ENCODE assay signal across 19 cellular contexts in the genomic region with DNA sequence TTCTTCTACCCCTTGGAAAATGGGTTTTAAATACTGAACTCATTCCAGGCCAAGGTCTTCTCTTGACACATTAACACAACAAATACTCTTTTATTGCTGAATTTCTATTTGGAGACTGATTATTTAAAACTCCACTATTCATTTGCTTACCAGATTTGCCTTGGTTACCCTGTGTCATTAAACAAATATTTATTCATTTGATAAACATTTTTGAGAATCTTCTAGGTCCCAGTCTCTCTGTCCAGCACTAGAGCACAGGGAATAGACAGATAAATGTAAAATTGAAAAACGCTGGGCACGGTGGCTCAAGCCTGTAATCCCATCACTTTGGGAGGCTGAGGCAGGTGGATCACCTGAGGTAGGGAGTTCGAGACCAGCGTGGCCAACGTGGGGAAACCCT. TPM values are rescaled to one million over a fixed set of nuclear protein-coding genes. Genes with fewer than 3 reads are reported as not detected.
"Had no signal": no experiment of that assay in that cellular context is flagged by ENCODE, and none has a peak within 500 bp of the region (broad histone marks: within the 10 kb centered on the region; RNA-seq: fewer than 3 reads in every experiment).

No MANE protein-coding gene starts in this region.

- H3K27me3 ChIP-seq: MG63 had no signal

- ATAC-seq: Panc1, SK-N-SH treated with all-trans-retinoic acid at 6 μM for 48 hours had no signal

- H3K9me3 ChIP-seq: MG63 had no signal

- H3K4me3 ChIP-seq: MG63 had no signal

- H3K36me3 ChIP-seq: MG63 had no signal

- H3K27ac ChIP-seq: HL-60, RWPE1 had no signal

- DNase-seq: KBM-7, MG63, NCI-H1092, NCI-H1105 treated with DMSO at 0.1 percent for 48 hours, NCI-H1417 treated with DMSO at 0.1 percent for 48 hours, NCI-H146, NCI-H1694 treated with DMSO at 0.1 percent for 48 hours, NCI-H1930, NCI-H2081, NCI-H2107, NCI-H2227 treated with DMSO at 0.1 percent for 48 hours, NCI-H524 treated with DMSO at 0.1 percent for 48 hours, NCI-H748 treated with DMSO at 0.1 percent for 48 hours, SHP77 had no signal

RNA-seq across cellular contexts. Expression of gene MRO, which starts 9.8 kb away (rescaled TPM):
- total RNA-seq: LHCN-M2 had no signal
